In the genomic region with DNA sequence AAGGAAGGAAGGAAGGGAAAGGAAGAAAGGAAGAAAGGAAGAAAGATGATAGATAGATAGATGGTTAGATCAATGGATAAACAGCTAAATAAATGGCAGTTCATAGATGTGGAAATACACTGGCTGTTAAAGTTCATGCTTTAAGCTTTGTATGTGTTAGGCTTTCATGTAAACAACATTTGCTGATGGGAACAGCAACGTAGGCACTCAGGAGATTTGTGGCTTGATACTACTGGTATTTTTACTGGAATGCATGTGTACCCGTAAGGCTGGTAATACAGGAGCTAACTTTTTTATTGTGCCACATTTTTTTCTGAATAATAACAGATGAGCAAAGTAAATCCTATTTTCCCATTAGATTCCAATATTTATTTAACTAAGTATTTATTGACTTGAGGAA, we compare ENCODE assay signal across 28 cellular contexts.
"Had no signal": no experiment of that assay in that cellular context is flagged by ENCODE, and none has a peak within 500 bp of the region (broad histone marks: within the 10 kb centered on the region; RNA-seq: fewer than 3 reads in every experiment).

No MANE protein-coding gene starts in this region.

- H3K4me1 ChIP-seq: neural progenitor cell, parathyroid adenoma, psoas muscle, right lobe of liver, sigmoid colon, spleen, suprapubic skin, testis, tibial artery, transverse colon, upper lobe of right lung had no signal

- H3K4me2 ChIP-seq: neural progenitor cell, smooth muscle cell had no signal

- H3K9me3 ChIP-seq: ovary, psoas muscle, right lobe of liver, sigmoid colon, suprapubic skin, testis, tibial artery, transverse colon, upper lobe of right lung, vagina had no signal

- H2AFZ ChIP-seq: neural progenitor cell, parathyroid adenoma had no signal

- H3K36me3 ChIP-seq: neural progenitor cell, ovary, right lobe of liver, sigmoid colon, spleen, suprapubic skin, tibial artery, transverse colon, upper lobe of right lung, vagina had no signal

- H3K27me3 ChIP-seq: neural progenitor cell, ovary, right lobe of liver, sigmoid colon, spleen, suprapubic skin, testis, tibial artery, transverse colon, upper lobe of right lung, vagina had no signal

- H3K9ac ChIP-seq: neural progenitor cell, parathyroid adenoma had no signal

- H3K27ac ChIP-seq: neural progenitor cell, ovary, parathyroid adenoma, psoas muscle, right lobe of liver, sigmoid colon, skin epidermis, spleen, suprapubic skin, testis, tibial artery, transverse colon, upper lobe of right lung, vagina had no signal

- DNase-seq: natural killer cell; occipital lobe; ovary; posterior cingulate gyrus; psoas muscle; right cardiac atrium; right lobe of liver; sigmoid colon; spleen; stimulated activated CD4-positive, alpha-beta T cell treated with anti-CD3 and anti-CD28 coated beads, Interleukin-12 subunit alpha, Interleukin-12 subunit beta, amount 100 ng/mL, for 4 hours; stimulated activated CD4-positive, alpha-beta T cell treated with anti-CD3 and anti-CD28 coated beads, Interleukin-1b, Interleukin-23, amount 100 ng/mL, for 48 hours; stimulated activated CD4-positive, alpha-beta T cell treated with anti-CD3 and anti-CD28 coated beads, Interleukin-4, amount 100 ng/mL, for 1 hour; stimulated activated CD4-positive, alpha-beta T cell treated with anti-CD3 and anti-CD28 coated beads, Interleukin-4, amount 100 ng/mL, for 4 hours; stimulated activated CD8-positive, alpha-beta memory T cell treated with anti-CD3 and anti-CD28 coated beads, Interleukin-4, amount 100 ng/mL, for 48 hours; stimulated activated naive CD4-positive, alpha-beta T cell; stimulated activated naive CD8-positive, alpha-beta T cell treated with anti-CD3 and anti-CD28 coated beads, Interleukin-15, amount 100 ng/mL, for 72 hours; stimulated activated naive CD8-positive, alpha-beta T cell treated with anti-CD3 and anti-CD28 coated beads, Interleukin-15, Interleukin-2, amounts not matched to agents 100 U/mL and 50 U/mL, for 24 hours; substantia nigra; testis; tibial artery; transverse colon; upper lobe of right lung had no signal

- H3K4me3 ChIP-seq: neural progenitor cell, ovary, psoas muscle, right lobe of liver, sigmoid colon, skin epidermis, smooth muscle cell, spleen, suprapubic skin, testis, tibial artery, transverse colon, upper lobe of right lung, vagina had no signal
